Comparison of ENCODE assay signal across 13 cellular contexts in the genomic region with DNA sequence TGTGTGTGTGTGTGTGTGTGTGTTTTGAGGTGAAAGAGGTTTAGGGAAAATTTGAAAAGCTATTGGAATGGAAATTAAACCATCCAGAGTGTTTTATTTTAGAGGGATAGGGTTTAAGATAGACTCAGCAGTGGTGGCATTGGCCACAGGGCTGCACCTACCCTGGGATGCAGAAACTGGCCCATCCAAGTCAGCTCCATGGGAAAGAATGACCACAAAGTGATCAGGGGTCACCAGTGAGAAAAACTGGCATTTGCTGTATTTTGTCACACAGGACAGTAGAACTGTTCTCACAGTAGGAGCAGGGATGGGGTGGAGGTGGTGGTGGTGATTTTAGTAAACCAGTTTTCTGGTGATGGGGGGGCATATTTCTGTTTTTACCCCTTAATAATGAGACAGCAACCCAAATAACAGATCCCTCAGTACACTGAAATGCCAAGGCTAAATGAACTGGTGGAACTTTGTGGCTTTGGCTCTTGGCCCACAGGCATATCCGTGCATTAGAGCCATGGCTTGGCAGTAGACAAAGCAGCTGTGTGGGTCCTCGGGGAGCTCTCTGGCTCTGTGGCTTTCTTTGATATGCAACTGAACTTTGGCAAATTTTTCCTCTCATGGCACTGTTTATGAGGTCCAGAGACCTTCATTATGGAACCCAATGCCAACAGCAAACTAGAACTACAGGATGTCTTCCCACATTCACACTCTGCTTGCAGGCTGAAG.
DNase-seq lines count a peak whose midpoint lies in the region; ATAC-seq and TF ChIP-seq lines count a peak whose summit lies in the region.
"Had no signal": no experiment of that assay in that cellular context is flagged by ENCODE, and none has a peak within 500 bp of the region (broad histone marks: within the 10 kb centered on the region; RNA-seq: fewer than 3 reads in every experiment).

No MANE protein-coding gene starts in this region.

- no peaks in the 10 kb centered on the region for H3K36me3 ChIP-seq in BLaER1
- H3K36me3 ChIP-seq: tibial nerve had no signal

- H3K27ac Mint-ChIP-seq in nephron, result peak overlapping the region; percentile 5 to 97 (median 84)
- H3K27ac Mint-ChIP-seq: activated CD4-positive, alpha-beta memory T cell treated with anti-CD3 and anti-CD28 coated beads, Interleukin-2, amount 10 ng/mL, durations not matched to agents 7 days and 5 days had no signal

- no peaks in the 10 kb centered on the region for H3K36me3 Mint-ChIP-seq in nephron (ENCODE audit: low read depth)

- H3K27me3 ChIP-seq in BLaER1, result no peaks in the 10 kb centered on the region
- H3K27me3 ChIP-seq: tibial nerve had no signal

- H3K4me3 Mint-ChIP-seq in nephron, result no peak overlapping the region
- H3K4me3 Mint-ChIP-seq: activated CD4-positive, alpha-beta memory T cell treated with anti-CD3 and anti-CD28 coated beads, Interleukin-2, amount 10 ng/mL, durations not matched to agents 7 days and 5 days; CD4-positive, alpha-beta memory T cell had no signal

- H3K4me2 ChIP-seq in BLaER1, result peak overlapping the region; percentile 90

- H3K4me3 ChIP-seq in BLaER1 (no peak overlapping the region), choroid plexus epithelial cell (ENCODE audit: low read depth, low read length) (no peak overlapping the region)
- H3K4me3 ChIP-seq: tibial nerve had no signal

- H3K9ac ChIP-seq in BLaER1, result peak overlapping the region; percentile 74

- H3K9me3 ChIP-seq in BLaER1, result peaks cover 2% of the 10 kb centered on the region; the same call in 1 of the 2 replicates
- H3K9me3 ChIP-seq: tibial nerve had no signal

- H3K27ac ChIP-seq in BLaER1, result peak overlapping the region; percentile 88

- peaks cover 81% of the 10 kb centered on the region for H3K4me1 ChIP-seq in BLaER1

- peak; percentile 13 for DNase-seq in MV-4-11 (lab: John Stamatoyannopoulos, UW)
- peak; percentile 44 for DNase-seq in choroid plexus epithelial cell (ENCODE audit: low read depth)
- no peak for DNase-seq in NCI-H2081 treated with DMSO at 0.1 percent for 48 hours (lab: John Stamatoyannopoulos, UW)
- no peak for DNase-seq in HuH-7 (ENCODE audit: low spot score)
- DNase-seq: activated CD4-positive, alpha-beta memory T cell treated with anti-CD3 and anti-CD28 coated beads, Interleukin-2, amount 10 ng/mL, durations not matched to agents 7 days and 5 days; CD4-positive, alpha-beta memory T cell; glutamatergic neuron; SHP77 had no signal

- TF ChIP-seq CTCF in choroid plexus epithelial cell (conservative IDR thresholded peaks at IDR 0.05; ENCODE audit: low read depth, low read length) (no peak), nephron (IDR thresholded peaks at IDR 0.05; ENCODE audit: unreplicated experiment in 3 of 3) (no peak)

- H3K9me3 Mint-ChIP-seq in nephron, result no peaks in the 10 kb centered on the region
- H3K9me3 Mint-ChIP-seq: activated CD4-positive, alpha-beta memory T cell treated with anti-CD3 and anti-CD28 coated beads, Interleukin-2, amount 10 ng/mL, durations not matched to agents 7 days and 5 days; CD4-positive, alpha-beta memory T cell had no signal

- no peaks in the 10 kb centered on the region for H3K27me3 Mint-ChIP-seq in nephron (ENCODE audit: low read depth)
- H3K27me3 Mint-ChIP-seq: activated CD4-positive, alpha-beta memory T cell treated with anti-CD3 and anti-CD28 coated beads, Interleukin-2, amount 10 ng/mL, durations not matched to agents 7 days and 5 days; CD4-positive, alpha-beta memory T cell had no signal

- H4K20me1 ChIP-seq in BLaER1, result no peaks in the 10 kb centered on the region

- ATAC-seq in GM18502 (IDR thresholded peaks at IDR 0.05; ENCODE audit: poor library complexity, unreplicated experiment) (no peak), HG03108 (IDR thresholded peaks at IDR 0.05; ENCODE audit: unreplicated experiment) (no peak)

- peaks cover 49% of the 10 kb centered on the region for H3K4me1 Mint-ChIP-seq in nephron
- H3K4me1 Mint-ChIP-seq: activated CD4-positive, alpha-beta memory T cell treated with anti-CD3 and anti-CD28 coated beads, Interleukin-2, amount 10 ng/mL, durations not matched to agents 7 days and 5 days had no signal

Comparison
In these comparisons a context has a peak if more than half of its experiments do, and no peak if none do; other contexts are left out.
1. DNase-seq: peak in MV-4-11 (single experiment) and choroid plexus epithelial cell (single experiment); none in NCI-H2081 treated with DMSO at 0.1 percent for 48 hours (single experiment) and HuH-7 (single experiment).